10 cellular contexts compared by ENCODE assay signal in genomic region chr7:135930565-135931423, GRCh38. TPM values are rescaled to one million over a fixed set of nuclear protein-coding genes. Genes with fewer than 3 reads are reported as not detected.
DNase-seq lines count a peak whose midpoint lies in the region; ATAC-seq, FAIRE-seq and TF ChIP-seq lines count a peak whose summit lies in the region.
"Had no signal": no experiment of that assay in that cellular context is flagged by ENCODE, and none has a peak within 500 bp of the region (broad histone marks: within the 10 kb centered on the region; RNA-seq: fewer than 3 reads in every experiment).

No MANE protein-coding gene starts in this region.

- H3K23ac ChIP-seq in mesenchymal stem cell (ENCODE audit: low read length in 2 of 2): no peak overlapping the region

- no peak overlapping the region for H3K14ac ChIP-seq in mesenchymal stem cell (ENCODE audit: low read length in 2 of 2)

- TF ChIP-seq CTCF in BJ (IDR thresholded peaks at IDR 0.05; ENCODE audit: insufficient read depth, low read depth, low read length): no peak
- no peak for TF ChIP-seq CTCF in D721Med (IDR thresholded peaks at IDR 0.05; ENCODE audit: insufficient read depth, missing control alignments)

- H4K8ac ChIP-seq in mesenchymal stem cell (ENCODE audit: low read length): no peak overlapping the region

- no peak overlapping the region for H3K9ac ChIP-seq in mesenchymal stem cell (ENCODE audit: low read length)

- no peak overlapping the region for H3K18ac ChIP-seq in mesenchymal stem cell (ENCODE audit: low read depth in 1 of 2, low read length in 2 of 2)

- ATAC-seq in HG02623 (IDR thresholded peaks at IDR 0.05; ENCODE audit: unreplicated experiment): no peak

- H3K4ac ChIP-seq in mesenchymal stem cell (ENCODE audit: low read depth in 1 of 2, low read length in 2 of 2): no peak overlapping the region

- peaks cover 4% of the 10 kb centered on the region for H3K4me1 ChIP-seq in mesenchymal stem cell (ENCODE audit: control insufficient read depth, insufficient read depth, low read depth, low read length)
- peaks cover 4% of the 10 kb centered on the region for H3K4me1 ChIP-seq in effector memory CD4-positive, alpha-beta T cell (ENCODE audit: control insufficient read depth, insufficient read depth, low read length, poor library complexity, severe bottlenecking)

- peaks cover 28% of the 10 kb centered on the region for H3K4me1 Mint-ChIP-seq in dendritic cell treated with granulocyte-macrophage colony-stimulating factor and Interleukin-4, amounts not matched to agents 40 ng/mL and 50 ng/mL, for 4 days (ENCODE audit: low read depth)
- peaks cover 23% of the 10 kb centered on the region for H3K4me1 Mint-ChIP-seq in T-helper 2 cell treated with Interferon-gamma antibody and Interleukin-4, amounts not matched to agents 5 μg/mL and 100 μg/mL, for 36 hours (ENCODE audit: low read depth)

- POLR2A ChIA-PET in BJ (lab: Charles Lee): no interaction called here

- H3K36me3 ChIP-seq in BJ (ENCODE audit: control insufficient read depth, insufficient read depth, low read length) (0 out of 2 replicates have a peak, but pooled peaks cover 1% of the 10 kb centered on the region), mesenchymal stem cell (ENCODE audit: control insufficient read depth in 1 of 2, insufficient read depth in 2 of 2, low read depth in 1 of 2, low read length in 2 of 2) (peaks cover 0 to 37% of the 10 kb centered on the region in 2 experiments)
- H3K36me3 ChIP-seq in effector memory CD4-positive, alpha-beta T cell (ENCODE audit: control insufficient read depth, insufficient read depth, low read length): peaks cover 9% of the 10 kb centered on the region

- H3K4me2 ChIP-seq in mesenchymal stem cell (ENCODE audit: low read length, poor library complexity, severe bottlenecking): no peak overlapping the region

- intact Hi-C loops in dendritic cell treated with granulocyte-macrophage colony-stimulating factor and Interleukin-4, amounts not matched to agents 40 ng/mL and 50 ng/mL, for 4 days (cut with micrococcal nuclease): no loop called here

- H3K9me3 ChIP-seq in mesenchymal stem cell (ENCODE audit: control insufficient read depth, low read length): no peaks in the 10 kb centered on the region
- no peaks in the 10 kb centered on the region for H3K9me3 ChIP-seq in effector memory CD4-positive, alpha-beta T cell (ENCODE audit: control insufficient read depth, low read length)

- no peak overlapping the region for H4K91ac ChIP-seq in mesenchymal stem cell (ENCODE audit: low read length)

- CTCF ChIA-PET in BJ (lab: Yijun Ruan, JAX): interaction anchor here (0.6 to 1.1 kb wide), 3 partner anchors 11 to 557 kb away, joined by 3 to 4 read pairs (median 3); no protein-coding TSS in a partner anchor

- H3K4me3 ChIP-seq in BJ (ENCODE audit: low read depth, low read length) (no peak overlapping the region), mesenchymal stem cell (ENCODE audit: insufficient read depth in 1 of 2, low read depth in 1 of 2, low read length in 2 of 2) (no peak overlapping the region)
- H3K4me3 ChIP-seq in effector memory CD4-positive, alpha-beta T cell (ENCODE audit: insufficient read depth, low read depth, low read length, poor library complexity, severe bottlenecking): no peak overlapping the region

- H2BK15ac ChIP-seq in mesenchymal stem cell (ENCODE audit: low read depth, poor library complexity, severe bottlenecking): no peak overlapping the region

- H2BK5ac ChIP-seq in mesenchymal stem cell (ENCODE audit: low read depth, low read length, poor library complexity, severe bottlenecking): no peak overlapping the region

- 55% methylated on average over 8 of the region's 9 CpGs for WGBS in mesenchymal stem cell

- H3K4me3 Mint-ChIP-seq in dendritic cell treated with granulocyte-macrophage colony-stimulating factor and Interleukin-4, amounts not matched to agents 40 ng/mL and 50 ng/mL, for 4 days: no peak overlapping the region
- no peak overlapping the region for H3K4me3 Mint-ChIP-seq in T-helper 2 cell treated with Interferon-gamma antibody and Interleukin-4, amounts not matched to agents 5 μg/mL and 100 μg/mL, for 36 hours

- H3K36me3 Mint-ChIP-seq in dendritic cell treated with granulocyte-macrophage colony-stimulating factor and Interleukin-4, amounts not matched to agents 40 ng/mL and 50 ng/mL, for 4 days (ENCODE audit: low read depth): peaks cover 52% of the 10 kb centered on the region
- H3K36me3 Mint-ChIP-seq in T-helper 2 cell treated with Interferon-gamma antibody and Interleukin-4, amounts not matched to agents 5 μg/mL and 100 μg/mL, for 36 hours (ENCODE audit: low read depth): peaks cover 21% of the 10 kb centered on the region

- peaks cover 17% of the 10 kb centered on the region for H3K79me1 ChIP-seq in mesenchymal stem cell (replicated peaks; ENCODE audit: low read length, poor library complexity, severe bottlenecking)

- H3K27me3 ChIP-seq in BJ (ENCODE audit: control insufficient read depth, insufficient read depth, low read length): no peaks in the 10 kb centered on the region
- H3K27me3 ChIP-seq in mesenchymal stem cell (ENCODE audit: control insufficient read depth in 1 of 2, insufficient read depth in 1 of 2, low read length in 2 of 2): no peaks in the 10 kb centered on the region
- H3K27me3 ChIP-seq in effector memory CD4-positive, alpha-beta T cell (replicated peaks; ENCODE audit: control insufficient read depth, insufficient read depth, low read length, poor library complexity, severe bottlenecking): no peaks in the 10 kb centered on the region

- H3K9me3 Mint-ChIP-seq in dendritic cell treated with granulocyte-macrophage colony-stimulating factor and Interleukin-4, amounts not matched to agents 40 ng/mL and 50 ng/mL, for 4 days: no peaks in the 10 kb centered on the region
- no peaks in the 10 kb centered on the region for H3K9me3 Mint-ChIP-seq in T-helper 2 cell treated with Interferon-gamma antibody and Interleukin-4, amounts not matched to agents 5 μg/mL and 100 μg/mL, for 36 hours

- peak; percentile 17 for DNase-seq in BJ (ENCODE audit: low read depth)
- peak; percentile 64 for DNase-seq in HT1080 (ENCODE audit: low read depth)
- peak; percentile 71 for DNase-seq in mesenchymal stem cell
- no peak for DNase-seq in effector memory CD4-positive, alpha-beta T cell
- no peak for DNase-seq in T-helper 2 cell treated with Interferon-gamma antibody and Interleukin-4, amounts not matched to agents 5 μg/mL and 100 μg/mL, for 36 hours (ENCODE audit: low spot score)
- DNase-seq in D721Med (ENCODE audit: insufficient read length, low spot score): no peak
- DNase-seq: NCI-H1417 treated with DMSO at 0.1 percent for 48 hours had no signal

- no peak overlapping the region for H2BK120ac ChIP-seq in mesenchymal stem cell (ENCODE audit: low read depth, low read length)

- no peaks in the 10 kb centered on the region for H3K27me3 Mint-ChIP-seq in dendritic cell treated with granulocyte-macrophage colony-stimulating factor and Interleukin-4, amounts not matched to agents 40 ng/mL and 50 ng/mL, for 4 days
- H3K27me3 Mint-ChIP-seq in T-helper 2 cell treated with Interferon-gamma antibody and Interleukin-4, amounts not matched to agents 5 μg/mL and 100 μg/mL, for 36 hours (ENCODE audit: low read depth): no peaks in the 10 kb centered on the region

- no peak overlapping the region for H2AFZ ChIP-seq in mesenchymal stem cell (ENCODE audit: low read depth, low read length)

- no peak overlapping the region for H3K27ac ChIP-seq in mesenchymal stem cell (ENCODE audit: low read length, poor library complexity, severe bottlenecking)
- no peak overlapping the region for H3K27ac ChIP-seq in effector memory CD4-positive, alpha-beta T cell (ENCODE audit: insufficient read depth, low read length, poor library complexity, severe bottlenecking)

- no peak overlapping the region for H2BK12ac ChIP-seq in mesenchymal stem cell (ENCODE audit: low read length in 2 of 2)

- H3K27ac Mint-ChIP-seq in dendritic cell treated with granulocyte-macrophage colony-stimulating factor and Interleukin-4, amounts not matched to agents 40 ng/mL and 50 ng/mL, for 4 days: peak overlapping the region; percentile 33
- no peak overlapping the region for H3K27ac Mint-ChIP-seq in T-helper 2 cell treated with Interferon-gamma antibody and Interleukin-4, amounts not matched to agents 5 μg/mL and 100 μg/mL, for 36 hours

- H2AK5ac ChIP-seq in mesenchymal stem cell (ENCODE audit: low read length, severe bottlenecking): no peak overlapping the region

- no peak for FAIRE-seq in D721Med (lab: Jason Lieb, UNC)
- FAIRE-seq: colon had no signal

RNA-seq across cellular contexts. Expression of gene MTPN, which starts 46.4 kb away (rescaled TPM):
- 99.4 and 191 TPM in 2 replicates for polyA plus RNA-seq in BJ (2011; rRNA removed)
- polyA minus RNA-seq in BJ (2011; rRNA and poly(A)+ RNA removed): 66.3 and 69.4 TPM in 2 replicates
- 96.1 and 131 TPM in 2 replicates for total RNA-seq in HT1080 (2014; rRNA removed; shearing (Covaris generic))
- 231 and 280 TPM in 2 replicates for polyA plus RNA-seq in HT1080 (2015; cell fraction: cytosol; rRNA removed)
- 106 and 122 TPM in 2 replicates for polyA plus RNA-seq in HT1080 (2015; cell fraction: nucleus; rRNA removed)
- 156 TPM for polyA plus RNA-seq in mesenchymal stem cell (2013, experiment 1 of 2)
- 152 TPM for polyA plus RNA-seq in mesenchymal stem cell (2013, experiment 2 of 2)

Comparison
In these comparisons a context has a peak if more than half of its experiments do, and no peak if none do; other contexts are left out.
1. DNase-seq: peak in BJ (single experiment), HT1080 (single experiment) and mesenchymal stem cell (single experiment); none in effector memory CD4-positive, alpha-beta T cell (0 of 3), T-helper 2 cell treated with Interferon-gamma antibody and Interleukin-4, amounts not matched to agents 5 μg/mL and 100 μg/mL, for 36 hours (single experiment) and D721Med (single experiment).